Comparison of ENCODE assay signal across 23 cellular contexts in genomic region chr13:112131081-112131739, GRCh38.
DNase-seq lines count a peak whose midpoint lies in the region; ATAC-seq, FAIRE-seq and TF ChIP-seq lines count a peak whose summit lies in the region.
"Had no signal": no experiment of that assay in that cellular context is flagged by ENCODE, and none has a peak within 500 bp of the region (broad histone marks: within the 10 kb centered on the region; RNA-seq: fewer than 3 reads in every experiment).

No MANE protein-coding gene starts in this region.

- in situ Hi-C loops in GM23248 (cut with MboI) = no loop called here

- no peaks in the 10 kb centered on the region for H3K36me3 Mint-ChIP-seq in GM23338 (ENCODE audit: low read depth)
- H3K36me3 Mint-ChIP-seq in astrocyte (ENCODE audit: low read depth, unreplicated experiment) = no peaks in the 10 kb centered on the region

- 43 to 45% methylated on average over 25 of the region's 25 CpGs for whole genome bisulfite sequencing in GM23248 (ENCODE audit: low coverage in 1 of 2, low lambda C conversion rate in 2 of 2, missing lambda C conversion rate in 2 of 2), 2 experiments

- H3K36me3 ChIP-seq in GM23338 (ENCODE audit: insufficient read depth) (no peaks in the 10 kb centered on the region), astrocyte (ENCODE audit: insufficient read depth, low read length) (no peaks in the 10 kb centered on the region), osteoblast (ENCODE audit: insufficient read depth, low read length) (no peaks in the 10 kb centered on the region), GM23248 (ENCODE audit: low read depth) (no peaks in the 10 kb centered on the region)
- H3K36me3 ChIP-seq: BLaER1 treated with 17β-estradiol and CSF1 and Interleukin-3, amounts not matched to agents 10 nM and 100 nM; SJCRH30 had no signal

- no peaks in the 10 kb centered on the region for H3K9me3 Mint-ChIP-seq in GM23338
- H3K9me3 Mint-ChIP-seq in astrocyte (ENCODE audit: unreplicated experiment) = no peaks in the 10 kb centered on the region
- H3K9me3 Mint-ChIP-seq: CD4-positive, alpha-beta T cell had no signal

- H3K27ac ChIP-seq in GM23338 (ENCODE audit: low read depth) = no peak overlapping the region
- H3K27ac ChIP-seq in astrocyte (ENCODE audit: low read depth, low read length) = no peak overlapping the region
- H3K27ac ChIP-seq in osteoblast (ENCODE audit: low read depth, low read length) = no peak overlapping the region
- H3K27ac ChIP-seq in GM23248 = no peak overlapping the region
- H3K27ac ChIP-seq: A549; BLaER1 treated with 17β-estradiol and CSF1 and Interleukin-3, amounts not matched to agents 10 nM and 100 nM; PC-9; SJCRH30 had no signal

- H3K9me3 ChIP-seq in astrocyte (ENCODE audit: insufficient read depth, low read depth, low read length) (peaks cover 5% of the 10 kb centered on the region), osteoblast (ENCODE audit: low read depth, low read length) (no peaks in the 10 kb centered on the region), GM23248 (ENCODE audit: low read depth) (no peaks in the 10 kb centered on the region)
- H3K9me3 ChIP-seq: A549; BLaER1 treated with 17β-estradiol and CSF1 and Interleukin-3, amounts not matched to agents 10 nM and 100 nM; SJCRH30 had no signal

- no peaks in the 10 kb centered on the region for H3K4me1 ChIP-seq in GM23338 (ENCODE audit: insufficient read depth)
- no peaks in the 10 kb centered on the region for H3K4me1 ChIP-seq in astrocyte (ENCODE audit: insufficient read depth, low read length)
- no peaks in the 10 kb centered on the region for H3K4me1 ChIP-seq in osteoblast (ENCODE audit: insufficient read depth, low read length)
- H3K4me1 ChIP-seq in GM23248 (ENCODE audit: insufficient read depth) = no peaks in the 10 kb centered on the region
- H3K4me1 ChIP-seq: A549 had no signal

- peaks cover 3% of the 10 kb centered on the region; the same call in 2 of the 3 replicates for H3K4me1 Mint-ChIP-seq in GM23338
- H3K4me1 Mint-ChIP-seq in astrocyte (ENCODE audit: low read depth, unreplicated experiment) = peaks cover 10% of the 10 kb centered on the region

- no peak overlapping the region for H3K9ac ChIP-seq in astrocyte (ENCODE audit: low read length)
- no peak overlapping the region for H3K9ac ChIP-seq in GM23248
- H3K9ac ChIP-seq: BLaER1 treated with 17β-estradiol and CSF1 and Interleukin-3, amounts not matched to agents 10 nM and 100 nM had no signal

- ATAC-seq in GM23338 (peak; percentile 55), esophagus mucosa (peak; percentile 17)
- ATAC-seq: A549, Right ventricle myocardium inferior, SK-N-SH treated with all-trans-retinoic acid at 6 μM for 48 hours had no signal

- no peak for FAIRE-seq in astrocyte (lab: Jason Lieb, UNC)
- FAIRE-seq: A549, D721Med, GM18507, H54 had no signal

- TF ChIP-seq CTCF in GM23338 (conservative IDR thresholded peaks at IDR 0.05; ENCODE audit: low read depth in 2 of 2) (no peak), astrocyte (IDR thresholded peaks at IDR 0.05; ENCODE audit: insufficient read depth, low read depth, low read length) (no peak), osteoblast (IDR thresholded peaks at IDR 0.05; ENCODE audit: extremely low read depth, low read depth, low read length) (no peak)

- no peak overlapping the region for H3K4me3 ChIP-seq in GM23338
- H3K4me3 ChIP-seq in astrocyte (ENCODE audit: insufficient read depth, low read depth, low read length) = no peak overlapping the region
- no peak overlapping the region for H3K4me3 ChIP-seq in osteoblast (ENCODE audit: insufficient read depth, low read length)
- no peak overlapping the region for H3K4me3 ChIP-seq in GM23248
- H3K4me3 ChIP-seq: A549; BLaER1 treated with 17β-estradiol and CSF1 and Interleukin-3, amounts not matched to agents 10 nM and 100 nM; PC-9; SJCRH30 had no signal

- H4K20me1 ChIP-seq in GM23338 (replicated peaks; ENCODE audit: insufficient read depth) (no peaks in the 10 kb centered on the region), astrocyte (ENCODE audit: insufficient read depth, low read length) (no peaks in the 10 kb centered on the region), osteoblast (ENCODE audit: insufficient read depth, low read length) (no peaks in the 10 kb centered on the region), GM23248 (ENCODE audit: insufficient read depth) (no peaks in the 10 kb centered on the region)
- H4K20me1 ChIP-seq: BLaER1 treated with 17β-estradiol and CSF1 and Interleukin-3, amounts not matched to agents 10 nM and 100 nM had no signal

- H3K9me2 ChIP-seq in GM23338 (ENCODE audit: insufficient read depth) (no peaks in the 10 kb centered on the region), GM23248 (ENCODE audit: insufficient read depth) (no peaks in the 10 kb centered on the region)

- H3K4me3 Mint-ChIP-seq in GM23338 (no peak overlapping the region), astrocyte (ENCODE audit: unreplicated experiment) (no peak overlapping the region)
- H3K4me3 Mint-ChIP-seq: CD4-positive, alpha-beta T cell had no signal

- no peaks in the 10 kb centered on the region for H3F3A ChIP-seq in GM23338 (replicated peaks; ENCODE audit: low read depth)
- no peaks in the 10 kb centered on the region for H3F3A ChIP-seq in GM23248 (ENCODE audit: insufficient read depth)

- H3K27me3 Mint-ChIP-seq in GM23338 (ENCODE audit: insufficient read depth, low read depth, poor library complexity) (peaks cover 1% of the 10 kb centered on the region), astrocyte (ENCODE audit: low read depth, unreplicated experiment) (peaks cover 90% of the 10 kb centered on the region)

- peak overlapping the region; percentile 66 for H2AFZ ChIP-seq in GM23338
- no peak overlapping the region for H2AFZ ChIP-seq in astrocyte (ENCODE audit: low read depth, low read length)
- no peak overlapping the region for H2AFZ ChIP-seq in osteoblast (ENCODE audit: low read length)
- H2AFZ ChIP-seq in GM23248 = no peak overlapping the region
- H2AFZ ChIP-seq: PC-9 had no signal

- H3K27ac Mint-ChIP-seq in GM23338 = no peak overlapping the region
- peak overlapping the region; percentile 27 for H3K27ac Mint-ChIP-seq in astrocyte (ENCODE audit: unreplicated experiment)
- H3K27ac Mint-ChIP-seq: CD4-positive, alpha-beta T cell had no signal

- H3K27me3 ChIP-seq in GM23338 (ENCODE audit: insufficient read depth) (no peaks in the 10 kb centered on the region), astrocyte (ENCODE audit: insufficient read depth, low read length) (no peaks in the 10 kb centered on the region), osteoblast (ENCODE audit: insufficient read depth, low read length) (no peaks in the 10 kb centered on the region), GM23248 (replicated peaks; ENCODE audit: insufficient read depth) (no peaks in the 10 kb centered on the region)
- H3K27me3 ChIP-seq: SJCRH30 had no signal

- H3K4me2 ChIP-seq in GM23338 (no peak overlapping the region), astrocyte (ENCODE audit: low read length) (no peak overlapping the region), osteoblast (ENCODE audit: insufficient read depth, low read length) (no peak overlapping the region), GM23248 (ENCODE audit: unreplicated experiment) (no peak overlapping the region)
- H3K4me2 ChIP-seq: BLaER1 treated with 17β-estradiol and CSF1 and Interleukin-3, amounts not matched to agents 10 nM and 100 nM; PC-9 had no signal

- H3K79me2 ChIP-seq in GM23338 (replicated peaks; ENCODE audit: insufficient read depth) = no peaks in the 10 kb centered on the region
- H3K79me2 ChIP-seq in astrocyte (ENCODE audit: insufficient read depth, low read length) = no peaks in the 10 kb centered on the region
- no peaks in the 10 kb centered on the region for H3K79me2 ChIP-seq in osteoblast (ENCODE audit: insufficient read depth, low read length)
- no peaks in the 10 kb centered on the region for H3K79me2 ChIP-seq in GM23248 (ENCODE audit: insufficient read depth)

- DNase-seq in GM23338 (ENCODE audit: low spot score) (no peak), astrocyte (ENCODE audit: low read depth) (no peak), osteoblast (ENCODE audit: insufficient read length, low spot score, missing footprints) (peak; percentile 30), GM23248 (no peak), dermis blood vessel endothelial cell (no peak), NCI-H446 (lab: John Stamatoyannopoulos, UW) (no peak)
- DNase-seq: AML-193; CD4-positive, alpha-beta T cell; NCI-H1048; NCI-H1694; NCI-H2029 treated with DMSO at 0.1 percent for 48 hours; NCI-H82; NK-92 treated with Interleukin-12 subunit alpha and Interleukin-12 subunit beta, amount 100 ng/mL, for 24 hours; PC-9; SJCRH30 had no signal

TF ChIP-seq in GM23338, 12 proteins besides CTCF, POLR2A, EP300 and RAD21 (continues in another document):
- TF ChIP-seq ZNF114 (CRISPR knock-in tag; IDR thresholded peaks at IDR 0.05) (no peak), NANOG (IDR thresholded peaks at IDR 0.05; ENCODE audit: borderline replicate concordance) (no peak), ETS1 (IDR thresholded peaks at IDR 0.05) (no peak)
